ENCODE assay signal across 8 cellular contexts in the genomic region with DNA sequence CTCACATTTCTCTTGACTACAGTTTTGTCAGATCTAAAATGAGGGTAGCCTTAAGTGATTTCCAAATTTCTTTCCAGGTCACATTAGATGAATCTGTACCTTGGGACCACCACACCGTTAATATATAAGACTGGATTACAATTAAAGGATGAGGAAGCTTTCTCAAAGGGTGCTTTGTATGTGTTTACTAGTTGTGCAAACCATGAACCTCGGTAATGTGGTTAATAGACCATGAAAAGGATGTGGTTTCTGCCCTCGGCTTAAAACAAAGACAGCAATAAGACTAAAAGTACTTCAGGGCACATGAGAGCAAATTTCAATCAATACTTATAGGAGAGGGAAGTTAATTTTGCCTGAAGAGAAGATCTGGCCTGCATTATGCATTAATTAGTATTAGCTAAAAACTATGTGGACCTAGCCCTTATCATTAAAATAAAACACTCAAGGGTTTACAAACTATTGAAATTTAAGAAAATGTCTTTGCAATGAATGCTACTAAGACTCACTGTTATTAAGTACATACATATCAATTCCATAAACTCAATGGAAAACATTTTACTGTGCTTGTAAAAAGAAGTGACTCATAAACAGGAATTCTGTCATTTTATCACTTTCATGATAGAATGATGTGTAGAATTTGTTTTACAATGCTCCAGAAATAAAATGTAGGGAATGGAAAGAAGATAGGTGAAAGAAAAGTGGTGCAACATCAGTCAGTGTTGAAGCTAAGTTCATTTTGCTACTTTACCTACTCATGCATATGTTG. TPM values are rescaled to one million over a fixed set of nuclear protein-coding genes. Genes with fewer than 3 reads are reported as not detected.
A peak's percentile ranks its signal among the peaks of the same experiment; 100 is the strongest.
DNase-seq lines count a peak whose midpoint lies in the region; ATAC-seq and TF ChIP-seq lines count a peak whose summit lies in the region.

No MANE protein-coding gene starts in this region.

- TF ChIP-seq CTCF in thoracic aorta (IDR thresholded peaks at IDR 0.05) = no peak

- no peaks in the 10 kb centered on the region for H3K36me3 ChIP-seq in thoracic aorta

- peak overlapping the region; percentile 90 to 93 for H3K27ac ChIP-seq in thoracic aorta

- DNase-seq in AML-193 (lab: John Stamatoyannopoulos, UW) = peak; percentile 90 to 91
- peak; percentile 67 to 83 for DNase-seq in NOMO-1 (lab: John Stamatoyannopoulos, UW; ENCODE audit: unreplicated experiment in 2 of 2)
- no peak for DNase-seq in thoracic aorta (ENCODE audit: low spot score)
- DNase-seq in NCI-H524 (lab: John Stamatoyannopoulos, UW) = no peak
- no peak for DNase-seq in SHP77 (lab: John Stamatoyannopoulos, UW)

- H3K27me3 ChIP-seq in thoracic aorta (replicated peaks; ENCODE audit: insufficient read depth) = no peaks in the 10 kb centered on the region

- no peaks in the 10 kb centered on the region for H3K9me3 ChIP-seq in thoracic aorta

- ATAC-seq in GM18861 (IDR thresholded peaks at IDR 0.05; ENCODE audit: unreplicated experiment) = peak; percentile 62
- ATAC-seq in HG03064 (IDR thresholded peaks at IDR 0.05; ENCODE audit: low read depth, unreplicated experiment) = peak; percentile 49
- peak; percentile 3 for ATAC-seq in esophagus mucosa
- ATAC-seq in thoracic aorta (ENCODE audit: insufficient number of reproducible peaks, low FRiP score, low read depth) = no peak

- peaks cover 3 to 19% of the 10 kb centered on the region in 2 donors for H3K4me1 ChIP-seq in thoracic aorta (ENCODE audit: control insufficient read depth in 1 of 2, low read depth in 2 of 2)

- peak overlapping the region; percentile 90 for H3K4me3 ChIP-seq in thoracic aorta

RNA-seq across cellular contexts. Expression of a gene that starts 0.9 kb away (rescaled TPM):
- total RNA-seq in esophagus mucosa (18.9 TPM), thoracic aorta (10 to 100 TPM; 39.9 to 53.5 TPM)

Comparison
In these comparisons a context has a peak if more than half of its experiments do, and no peak if none do; other contexts are left out.
1. DNase-seq: peak in AML-193 (2 of 2) and NOMO-1 (2 of 2); none in thoracic aorta (single experiment), NCI-H524 (0 of 2) and SHP77 (0 of 2).